ENCODE assay signal across 11 cellular contexts in genomic region chr3:52051444-52051843, GRCh38. TPM values are rescaled to one million over a fixed set of nuclear protein-coding genes. Genes with fewer than 3 reads are reported as not detected.
DNase-seq lines count a peak whose midpoint lies in the region; ATAC-seq and TF ChIP-seq lines count a peak whose summit lies in the region.
"Had no signal": no experiment of that assay in that cellular context is flagged by ENCODE, and none has a peak within 500 bp of the region (broad histone marks: within the 10 kb centered on the region; RNA-seq: fewer than 3 reads in every experiment).

No MANE protein-coding gene starts in this region.

- no peaks in the 10 kb centered on the region for H3K27me3 Mint-ChIP-seq in memory B cell
- H3K27me3 Mint-ChIP-seq in stimulated activated naive B cell treated with anti-CD40 and anti-IgM and Interleukin-4, amounts not matched to agents 10 μg/mL and 1 μg/mL and 100 μg/mL, for 72 hours: no peaks in the 10 kb centered on the region

- no peaks in the 10 kb centered on the region for H3K27me3 ChIP-seq in heart right ventricle
- no peaks in the 10 kb centered on the region for H3K27me3 ChIP-seq in adrenal gland
- H3K27me3 ChIP-seq in transverse colon: no peaks in the 10 kb centered on the region
- H3K27me3 ChIP-seq: BE2C had no signal

- H3K27ac ChIP-seq in heart right ventricle: peak overlapping the region; percentile 84 to 98 (median 96)
- peak overlapping the region in 3 of 5 donors; percentile 34 to 91 (median 87) for H3K27ac ChIP-seq in adrenal gland
- H3K27ac ChIP-seq in transverse colon: peak overlapping the region in 3 of 4 donors; percentile 77 to 89 (median 86)

- peaks cover 32% of the 10 kb centered on the region for H3K4me1 Mint-ChIP-seq in memory B cell
- H3K4me1 Mint-ChIP-seq in stimulated activated naive B cell treated with anti-CD40 and anti-IgM and Interleukin-4, amounts not matched to agents 10 μg/mL and 1 μg/mL and 100 μg/mL, for 72 hours: peaks cover 40 to 44% of the 10 kb centered on the region in 2 donors

- no peaks in the 10 kb centered on the region for H3K9me3 Mint-ChIP-seq in memory B cell
- no peaks in the 10 kb centered on the region for H3K9me3 Mint-ChIP-seq in stimulated activated naive B cell treated with anti-CD40 and anti-IgM and Interleukin-4, amounts not matched to agents 10 μg/mL and 1 μg/mL and 100 μg/mL, for 72 hours

- H3K4me1 ChIP-seq in heart right ventricle: peaks cover 24 to 93% (median 86%) of the 10 kb centered on the region in 9 donors
- peaks cover 32 to 71% of the 10 kb centered on the region in 2 donors for H3K4me1 ChIP-seq in adrenal gland (replicated peaks in 1 of 2)
- peaks cover 12 to 42% (median 35%) of the 10 kb centered on the region in 4 donors for H3K4me1 ChIP-seq in transverse colon

- no peak for ATAC-seq in heart right ventricle
- ATAC-seq in left cardiac atrium: no peak
- ATAC-seq in memory B cell (ENCODE audit: low read depth): no peak
- no peak for ATAC-seq in stimulated activated naive B cell treated with anti-CD40 and anti-IgM and Interleukin-4, amounts not matched to agents 10 μg/mL and 1 μg/mL and 100 μg/mL, for 72 hours (replicated peaks)

- peak overlapping the region; percentile 58 for H3K27ac Mint-ChIP-seq in memory B cell
- no peak overlapping the region for H3K27ac Mint-ChIP-seq in stimulated activated naive B cell treated with anti-CD40 and anti-IgM and Interleukin-4, amounts not matched to agents 10 μg/mL and 1 μg/mL and 100 μg/mL, for 72 hours

- DNase-seq in heart right ventricle: no peak
- no peak for DNase-seq in left cardiac atrium
- peak; percentile 76 to 87 (median 80) for DNase-seq in adrenal gland
- DNase-seq in memory B cell (ENCODE audit: low spot score in 2 of 2): no peak
- DNase-seq in transverse colon: no peak
- no peak for DNase-seq in stimulated activated naive B cell treated with anti-CD40 and anti-IgM and Interleukin-4, amounts not matched to agents 10 μg/mL and 1 μg/mL and 100 μg/mL, for 72 hours
- no peak for DNase-seq in GM03348 (ENCODE audit: low spot score)
- DNase-seq in NCI-H1694 treated with DMSO at 0.1 percent for 48 hours (lab: John Stamatoyannopoulos, UW): no peak
- DNase-seq: BE2C, GF-D8, NCI-H2227 treated with DMSO at 0.1 percent for 48 hours had no signal

- 57 to 75% methylated on average over 8 of the region's 8 CpGs for WGBS in heart right ventricle, 2 donors
- 28 to 50% (median 44%) methylated on average over 1 to 8 of the region's 8 CpGs for WGBS in adrenal gland, 4 donors
- WGBS in transverse colon (ENCODE audit: low coverage in 1 of 2), 2 donors: 82 to 100% methylated on average over 2 to 6 of the region's 8 CpGs

- peaks cover 10% of the 10 kb centered on the region for H3K36me3 Mint-ChIP-seq in memory B cell
- H3K36me3 Mint-ChIP-seq in stimulated activated naive B cell treated with anti-CD40 and anti-IgM and Interleukin-4, amounts not matched to agents 10 μg/mL and 1 μg/mL and 100 μg/mL, for 72 hours: peaks cover 26 to 36% of the 10 kb centered on the region in 2 donors

- intact Hi-C loops in heart right ventricle (cut with DNase I): loop anchor here in 4 of 10 donors (5.0 kb wide), 4 partner anchors 49 to 91 kb away; no protein-coding TSS in a partner anchor
- intact Hi-C loops in left cardiac atrium (cut with DNase I): loop anchor here in 1 of 2 donors (5.0 kb wide), 1 partner anchor 49 kb away; no protein-coding TSS in a partner anchor
- intact Hi-C loops in adrenal gland (cut with DNase I): loop anchor here (5.0 kb wide), 2 partner anchors 34 to 49 kb away; no protein-coding TSS in a partner anchor
- intact Hi-C loops in transverse colon (cut with DNase I; ENCODE audit: low total_unique reads): loop anchor here (5.0 to 10.0 kb wide), 2 partner anchors 47 to 71 kb away; no protein-coding TSS in a partner anchor

- TF ChIP-seq CTCF in heart right ventricle (IDR thresholded peaks at IDR 0.05): no peak
- TF ChIP-seq CTCF in adrenal gland (IDR thresholded peaks at IDR 0.05): no peak
- no peak for TF ChIP-seq CTCF in transverse colon (IDR thresholded peaks at IDR 0.05)

- no peak for TF ChIP-seq EP300 in transverse colon (IDR thresholded peaks at IDR 0.05; ENCODE audit: low read depth)

- in situ Hi-C loops in transverse colon (cut with MboI; ENCODE audit: low pct_ligation_motif_present in 1 of 4, low pct_unique_long_range_greater_than_20kb in 1 of 4, low sequenced_read_pairs in 3 of 4): loop anchor here in 1 of 4 donors (10.0 kb wide), 1 partner anchor 47 kb away; no protein-coding TSS in a partner anchor

- H3K36me3 ChIP-seq in heart right ventricle (peaks cover 0 to 59% (median 31%) of the 10 kb centered on the region in 9 donors), adrenal gland (replicated peaks in 1 of 2) (peaks cover 0 to 51% of the 10 kb centered on the region in 2 donors), transverse colon (peaks cover 0 to 16% (median 6%) of the 10 kb centered on the region in 4 donors)

- H3K4me3 Mint-ChIP-seq in memory B cell: no peak overlapping the region
- no peak overlapping the region for H3K4me3 Mint-ChIP-seq in stimulated activated naive B cell treated with anti-CD40 and anti-IgM and Interleukin-4, amounts not matched to agents 10 μg/mL and 1 μg/mL and 100 μg/mL, for 72 hours

- H3K9me3 ChIP-seq in heart right ventricle: no peaks in the 10 kb centered on the region
- no peaks in the 10 kb centered on the region for H3K9me3 ChIP-seq in adrenal gland (replicated peaks in 1 of 3)
- H3K9me3 ChIP-seq in transverse colon: no peaks in the 10 kb centered on the region
- H3K9me3 ChIP-seq: BE2C had no signal

- TF ChIP-seq POLR2A in adrenal gland (IDR thresholded peaks at IDR 0.05): peak in 1 of 2 donors; percentile 6
- no peak for TF ChIP-seq POLR2A in transverse colon (IDR thresholded peaks at IDR 0.05)

- peak overlapping the region in 4 of 10 donors; percentile 80 to 98 (median 92) for H3K4me3 ChIP-seq in heart right ventricle
- no peak overlapping the region for H3K4me3 ChIP-seq in adrenal gland
- no peak overlapping the region for H3K4me3 ChIP-seq in transverse colon

RNA-seq across cellular contexts. Expression of gene DUSP7, which starts 4.9 kb away (rescaled TPM):
- total RNA-seq in heart right ventricle (10 to 100 TPM; 11.3 to 29.7 (median 15.8) TPM), left cardiac atrium (10 to 100 TPM; 24.6 to 39.3 TPM), adrenal gland (10 to 100 TPM; 11.6 to 35.0 (median 16.5) TPM), transverse colon (1 to 10 TPM; 2.2 to 8.2 (median 6.2) TPM)
- polyA plus RNA-seq in heart right ventricle (10 to 100 TPM; 10.4 to 19.2 TPM), adrenal gland (10 to 100 TPM in 1 of 3 donors, 1 to 10 TPM in 2; 5.7 to 10.0 (median 7.7) TPM)

RNA-seq across cellular contexts. Expression of gene RPL29, which starts 55.7 kb away (rescaled TPM):
- 100 to 1,000 TPM; 505 to 754 (median 626) TPM for total RNA-seq in heart right ventricle
- 1,000 to 10,000 TPM; 1,450 to 1,915 TPM for polyA plus RNA-seq in heart right ventricle
- total RNA-seq in left cardiac atrium: 100 to 1,000 TPM; 586 to 682 TPM
- 1,000 to 10,000 TPM; 1,018 to 1,982 (median 1,315) TPM for total RNA-seq in adrenal gland
- 1,000 to 10,000 TPM in 2 of 3 donors, 100 to 1,000 TPM in 1; 947 to 3,421 (median 2,326) TPM for polyA plus RNA-seq in adrenal gland
- total RNA-seq in transverse colon: 1,000 to 10,000 TPM in 1 of 4 donors, 100 to 1,000 TPM in 3; 366 to 1,281 (median 746) TPM

Comparison
In these comparisons a context has a peak if more than half of its experiments do, and no peak if none do; other contexts are left out.
1. DNase-seq: peak in adrenal gland (7 of 7); none in heart right ventricle (0 of 2), left cardiac atrium (single experiment), memory B cell (0 of 2), transverse colon (single experiment), stimulated activated naive B cell treated with anti-CD40 and anti-IgM and Interleukin-4, amounts not matched to agents 10 μg/mL and 1 μg/mL and 100 μg/mL, for 72 hours (single experiment), GM03348 (single experiment) and NCI-H1694 treated with DMSO at 0.1 percent for 48 hours (single experiment).
2. Peak in every context shown above with its lines, with median percentiles within 50 percentile points of each other: H3K27ac ChIP-seq.